Comparison of ENCODE assay signal across 12 cellular contexts in genomic region chr10:119539359-119539651, GRCh38. TPM values are rescaled to one million over a fixed set of nuclear protein-coding genes. Genes with fewer than 3 reads are reported as not detected.
DNase-seq lines count a peak whose midpoint lies in the region; ATAC-seq and FAIRE-seq lines count a peak whose summit lies in the region.
"Had no signal": no experiment of that assay in that cellular context is flagged by ENCODE, and none has a peak within 500 bp of the region (broad histone marks: within the 10 kb centered on the region; RNA-seq: fewer than 3 reads in every experiment).

No MANE protein-coding gene starts in this region.

- H3K36me3 ChIP-seq in CD4-positive, CD25-positive, alpha-beta regulatory T cell (ENCODE audit: control insufficient read depth, insufficient read depth, low read length), result no peaks in the 10 kb centered on the region
- peaks cover 0 to 4% of the 10 kb centered on the region in 2 experiments for H3K36me3 ChIP-seq in mesenchymal stem cell (ENCODE audit: control insufficient read depth in 1 of 2, insufficient read depth in 2 of 2, low read depth in 1 of 2, low read length in 2 of 2)

- H3K9me3 ChIP-seq in CD4-positive, CD25-positive, alpha-beta regulatory T cell (ENCODE audit: control insufficient read depth in 2 of 2, low read length in 2 of 2), result no peaks in the 10 kb centered on the region
- H3K9me3 ChIP-seq in mesenchymal stem cell (ENCODE audit: control insufficient read depth, low read length), result no peaks in the 10 kb centered on the region

- H3K4ac ChIP-seq in mesenchymal stem cell (ENCODE audit: low read depth in 1 of 2, low read length in 2 of 2), result peak overlapping the region in 1 of 2 experiments; percentile 67

- peaks cover 69% of the 10 kb centered on the region for H3K4me1 ChIP-seq in CD4-positive, CD25-positive, alpha-beta regulatory T cell (ENCODE audit: control insufficient read depth, insufficient read depth, low read length, poor library complexity, severe bottlenecking)
- H3K4me1 ChIP-seq in mesenchymal stem cell (ENCODE audit: control insufficient read depth, insufficient read depth, low read depth, low read length), result peaks cover 30% of the 10 kb centered on the region

- no peaks in the 10 kb centered on the region for H3K27me3 ChIP-seq in CD4-positive, CD25-positive, alpha-beta regulatory T cell (ENCODE audit: control insufficient read depth, insufficient read depth, low read length)
- no peaks in the 10 kb centered on the region for H3K27me3 ChIP-seq in mesenchymal stem cell (ENCODE audit: control insufficient read depth in 1 of 2, insufficient read depth in 1 of 2, low read length in 2 of 2)

- ATAC-seq in CD4-positive, CD25-positive, alpha-beta regulatory T cell (ENCODE audit: low read depth in 2 of 2), result no peak

- peaks cover 32 to 70% (median 51%) of the 10 kb centered on the region in 4 donors for H3K4me1 Mint-ChIP-seq in CD4-positive, CD25-positive, alpha-beta regulatory T cell
- H3K4me1 Mint-ChIP-seq in IgD-negative memory B cell, result peaks cover 26 to 31% (median 28%) of the 10 kb centered on the region in 3 donors
- H3K4me1 Mint-ChIP-seq in activated naive CD4-positive, alpha-beta T cell treated with anti-CD3 and anti-CD28 coated beads, Interleukin-2, amount 10 ng/mL, durations not matched to agents 7 days and 5 days, result peaks cover 71% of the 10 kb centered on the region

- peak overlapping the region in 1 of 2 experiments; percentile 37 for H3K18ac ChIP-seq in mesenchymal stem cell (ENCODE audit: low read depth in 1 of 2, low read length in 2 of 2)

- H3K9ac ChIP-seq in mesenchymal stem cell (ENCODE audit: low read length), result peak overlapping the region; percentile 22

- no peaks in the 10 kb centered on the region for H3K9me3 Mint-ChIP-seq in CD4-positive, CD25-positive, alpha-beta regulatory T cell
- H3K9me3 Mint-ChIP-seq in IgD-negative memory B cell, result no peaks in the 10 kb centered on the region
- H3K9me3 Mint-ChIP-seq in activated naive CD4-positive, alpha-beta T cell treated with anti-CD3 and anti-CD28 coated beads, Interleukin-2, amount 10 ng/mL, durations not matched to agents 7 days and 5 days, result no peaks in the 10 kb centered on the region

- no peak overlapping the region for H3K4me2 ChIP-seq in mesenchymal stem cell (ENCODE audit: low read length, poor library complexity, severe bottlenecking)

- peaks cover 9% of the 10 kb centered on the region for H3K27me3 Mint-ChIP-seq in CD4-positive, CD25-positive, alpha-beta regulatory T cell
- H3K27me3 Mint-ChIP-seq in IgD-negative memory B cell, result no peaks in the 10 kb centered on the region
- no peaks in the 10 kb centered on the region for H3K27me3 Mint-ChIP-seq in activated naive CD4-positive, alpha-beta T cell treated with anti-CD3 and anti-CD28 coated beads, Interleukin-2, amount 10 ng/mL, durations not matched to agents 7 days and 5 days

- FAIRE-seq in frontal cortex (lab: Jason Lieb, UNC), result no peak
- FAIRE-seq: bronchial epithelial cell had no signal

- no peak overlapping the region for H3K23ac ChIP-seq in mesenchymal stem cell (ENCODE audit: low read length in 2 of 2)

- H3K4me3 ChIP-seq in CD4-positive, CD25-positive, alpha-beta regulatory T cell (ENCODE audit: low read depth, low read length), result peak overlapping the region; percentile 65
- H3K4me3 ChIP-seq in mesenchymal stem cell (ENCODE audit: insufficient read depth in 1 of 2, low read depth in 1 of 2, low read length in 2 of 2), result no peak overlapping the region

- peak overlapping the region; percentile 95 to 98 (median 97) for H3K27ac Mint-ChIP-seq in CD4-positive, CD25-positive, alpha-beta regulatory T cell
- peak overlapping the region in 1 of 3 donors; percentile 75 for H3K27ac Mint-ChIP-seq in IgD-negative memory B cell
- H3K27ac Mint-ChIP-seq in activated naive CD4-positive, alpha-beta T cell treated with anti-CD3 and anti-CD28 coated beads, Interleukin-2, amount 10 ng/mL, durations not matched to agents 7 days and 5 days, result peak overlapping the region; percentile 93

- no peak overlapping the region for H3K14ac ChIP-seq in mesenchymal stem cell (ENCODE audit: low read length in 2 of 2)

- no peak overlapping the region for H2BK5ac ChIP-seq in mesenchymal stem cell (ENCODE audit: low read depth, low read length, poor library complexity, severe bottlenecking)

- H3K79me1 ChIP-seq in mesenchymal stem cell (replicated peaks; ENCODE audit: low read length, poor library complexity, severe bottlenecking), result peaks cover 32% of the 10 kb centered on the region

- WGBS in mesenchymal stem cell, result 81% methylated on average over 6 of the region's 6 CpGs

- H2AK5ac ChIP-seq in mesenchymal stem cell (ENCODE audit: low read length, severe bottlenecking), result no peak overlapping the region

- no peak for DNase-seq in CD4-positive, CD25-positive, alpha-beta regulatory T cell
- no peak for DNase-seq in activated naive CD4-positive, alpha-beta T cell treated with anti-CD3 and anti-CD28 coated beads, Interleukin-2, amount 10 ng/mL, durations not matched to agents 7 days and 5 days
- DNase-seq in mesenchymal stem cell, result no peak
- no peak for DNase-seq in EL
- no peak for DNase-seq in NCI-H345 treated with DMSO at 0.1 percent for 48 hours (lab: John Stamatoyannopoulos, UW; ENCODE audit: unreplicated experiment)
- no peak for DNase-seq in dermis blood vessel endothelial cell
- no peak for DNase-seq in frontal cortex (ENCODE audit: low spot score in 2 of 2)
- DNase-seq: C1 segment of cervical spinal cord, islet precursor cell, NCI-H510A had no signal

- CTCF ChIA-PET in activated naive CD4-positive, alpha-beta T cell treated with anti-CD3 and anti-CD28 coated beads, Interleukin-2, amount 10 ng/mL, durations not matched to agents 7 days and 5 days (lab: Charles Lee), result interaction anchor here (0.8 to 3.6 kb wide), 5 partner anchors 30 to 344 kb away, joined by 3 to 11 read pairs (median 4); partner anchors contain the start of gene GRK5

- no peak overlapping the region for H2BK12ac ChIP-seq in mesenchymal stem cell (ENCODE audit: low read length in 2 of 2)

- no peak overlapping the region for H2BK15ac ChIP-seq in mesenchymal stem cell (ENCODE audit: low read depth, poor library complexity, severe bottlenecking)

- peaks cover 12% of the 10 kb centered on the region for H3K36me3 Mint-ChIP-seq in CD4-positive, CD25-positive, alpha-beta regulatory T cell
- peaks cover 2% of the 10 kb centered on the region for H3K36me3 Mint-ChIP-seq in IgD-negative memory B cell
- H3K36me3 Mint-ChIP-seq in activated naive CD4-positive, alpha-beta T cell treated with anti-CD3 and anti-CD28 coated beads, Interleukin-2, amount 10 ng/mL, durations not matched to agents 7 days and 5 days, result peaks cover 35% of the 10 kb centered on the region

- peak overlapping the region; percentile 67 for H3K27ac ChIP-seq in CD4-positive, CD25-positive, alpha-beta regulatory T cell (ENCODE audit: insufficient read depth, low read length, poor library complexity, severe bottlenecking)
- no peak overlapping the region for H3K27ac ChIP-seq in mesenchymal stem cell (ENCODE audit: low read length, poor library complexity, severe bottlenecking)

- H4K8ac ChIP-seq in mesenchymal stem cell (ENCODE audit: low read length), result peak overlapping the region; percentile 25

- H2AFZ ChIP-seq in mesenchymal stem cell (ENCODE audit: low read depth, low read length), result no peak overlapping the region

- H2BK120ac ChIP-seq in mesenchymal stem cell (ENCODE audit: low read depth, low read length), result no peak overlapping the region

- H4K91ac ChIP-seq in mesenchymal stem cell (ENCODE audit: low read length), result peak overlapping the region; percentile 70

- peak overlapping the region; percentile 86 to 96 (median 92) for H3K4me3 Mint-ChIP-seq in CD4-positive, CD25-positive, alpha-beta regulatory T cell
- H3K4me3 Mint-ChIP-seq in IgD-negative memory B cell, result peak overlapping the region in 3 of 4 donors; percentile 66 to 82 (median 78)
- peak overlapping the region; percentile 89 for H3K4me3 Mint-ChIP-seq in activated naive CD4-positive, alpha-beta T cell treated with anti-CD3 and anti-CD28 coated beads, Interleukin-2, amount 10 ng/mL, durations not matched to agents 7 days and 5 days

RNA-seq across cellular contexts. Expression of gene RGS10, which starts 3.2 kb away (rescaled TPM):
- total RNA-seq in CD4-positive, CD25-positive, alpha-beta regulatory T cell, result 85.7 TPM
- polyA plus RNA-seq in CD4-positive, CD25-positive, alpha-beta regulatory T cell, result 100 to 1,000 TPM; 165 to 188 (median 183) TPM
- polyA plus RNA-seq in IgD-negative memory B cell, result 42.7 TPM
- polyA plus RNA-seq in mesenchymal stem cell (2013, experiment 1 of 2), result 310 TPM
- polyA plus RNA-seq in mesenchymal stem cell (2013, experiment 2 of 2), result 307 TPM
- total RNA-seq in dermis blood vessel endothelial cell, result 10.5 and 12.6 TPM in 2 replicates
- total RNA-seq in frontal cortex, result 8.2 TPM

RNA-seq across cellular contexts. Expression of gene TIAL1, which starts 57.5 kb away (rescaled TPM):
- total RNA-seq in CD4-positive, CD25-positive, alpha-beta regulatory T cell, result 205 TPM
- 10 to 100 TPM in 2 of 4 donors, 1 to 10 TPM in 2; 9.2 to 16.6 (median 10.8) TPM for polyA plus RNA-seq in CD4-positive, CD25-positive, alpha-beta regulatory T cell
- polyA plus RNA-seq in IgD-negative memory B cell, result 13.6 TPM
- polyA plus RNA-seq in mesenchymal stem cell (2013, experiment 1 of 2), result 78.9 TPM
- polyA plus RNA-seq in mesenchymal stem cell (2013, experiment 2 of 2), result 81.0 TPM
- 38.3 and 49.8 TPM in 2 replicates for total RNA-seq in dermis blood vessel endothelial cell
- total RNA-seq in frontal cortex, result 51.4 TPM
